2 cellular contexts compared by ENCODE assay signal in the genomic region with DNA sequence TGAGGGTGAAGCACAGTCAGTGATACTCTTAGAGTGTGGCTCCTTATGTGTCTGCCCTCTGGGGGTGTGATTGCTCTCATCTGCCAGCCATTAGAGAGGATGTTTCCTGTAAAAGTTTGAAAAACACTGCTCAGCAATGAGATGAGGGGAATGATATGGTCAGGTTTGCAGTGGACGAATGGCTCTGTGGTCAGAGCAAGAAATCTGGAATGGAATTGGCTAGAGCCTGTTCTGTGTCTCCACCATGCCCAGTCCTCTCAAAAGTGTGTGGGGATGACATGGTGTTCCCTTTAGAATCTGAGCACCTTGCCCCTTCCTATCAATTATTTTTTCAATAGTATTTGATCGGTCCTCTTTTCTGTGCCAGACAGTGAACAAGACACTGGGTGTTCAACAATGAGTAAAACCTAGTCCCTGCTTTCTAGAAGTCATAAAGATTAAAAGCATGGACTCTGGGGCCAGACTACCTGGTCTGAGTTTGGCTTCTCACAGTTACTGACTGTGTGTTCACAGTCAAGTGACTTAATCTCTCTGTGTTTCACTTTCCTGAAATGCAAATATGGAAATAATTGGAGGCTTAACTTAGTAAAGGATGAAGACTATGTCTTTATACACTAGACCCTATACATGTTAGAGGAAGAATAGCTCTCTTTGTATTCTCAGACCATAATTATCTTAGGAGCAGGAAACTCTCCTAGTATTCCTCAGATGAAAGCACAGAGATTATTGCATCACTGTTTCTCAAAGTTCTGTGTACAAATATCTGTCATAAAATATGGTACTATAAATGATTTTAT.
A peak's percentile ranks its signal among the peaks of the same experiment; 100 is the strongest.
TF ChIP-seq lines count a peak whose summit lies in the region.

No MANE protein-coding gene starts in this region.

TF ChIP-seq in GM23338, 12 proteins besides CTCF, POLR2A, EP300 and RAD21 (continues in another document):
- TF ChIP-seq STAT1 (IDR thresholded peaks at IDR 0.05; ENCODE audit: unreplicated experiment): no peak
- TF ChIP-seq EZH2 (IDR thresholded peaks at IDR 0.05; ENCODE audit: low read depth, unreplicated experiment): no peak
- no peak for TF ChIP-seq JUNB (IDR thresholded peaks at IDR 0.05; ENCODE audit: unreplicated experiment)
- TF ChIP-seq, protein P1, sequence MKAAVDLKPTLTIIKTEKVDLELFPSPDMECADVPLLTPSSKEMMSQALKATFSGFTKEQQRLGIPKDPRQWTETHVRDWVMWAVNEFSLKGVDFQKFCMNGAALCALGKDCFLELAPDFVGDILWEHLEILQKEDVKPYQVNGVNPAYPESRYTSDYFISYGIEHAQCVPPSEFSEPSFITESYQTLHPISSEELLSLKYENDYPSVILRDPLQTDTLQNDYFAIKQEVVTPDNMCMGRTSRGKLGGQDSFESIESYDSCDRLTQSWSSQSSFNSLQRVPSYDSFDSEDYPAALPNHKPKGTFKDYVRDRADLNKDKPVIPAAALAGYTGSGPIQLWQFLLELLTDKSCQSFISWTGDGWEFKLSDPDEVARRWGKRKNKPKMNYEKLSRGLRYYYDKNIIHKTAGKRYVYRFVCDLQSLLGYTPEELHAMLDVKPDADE (IDR thresholded peaks at IDR 0.05): no peak
- TF ChIP-seq, protein P2, sequence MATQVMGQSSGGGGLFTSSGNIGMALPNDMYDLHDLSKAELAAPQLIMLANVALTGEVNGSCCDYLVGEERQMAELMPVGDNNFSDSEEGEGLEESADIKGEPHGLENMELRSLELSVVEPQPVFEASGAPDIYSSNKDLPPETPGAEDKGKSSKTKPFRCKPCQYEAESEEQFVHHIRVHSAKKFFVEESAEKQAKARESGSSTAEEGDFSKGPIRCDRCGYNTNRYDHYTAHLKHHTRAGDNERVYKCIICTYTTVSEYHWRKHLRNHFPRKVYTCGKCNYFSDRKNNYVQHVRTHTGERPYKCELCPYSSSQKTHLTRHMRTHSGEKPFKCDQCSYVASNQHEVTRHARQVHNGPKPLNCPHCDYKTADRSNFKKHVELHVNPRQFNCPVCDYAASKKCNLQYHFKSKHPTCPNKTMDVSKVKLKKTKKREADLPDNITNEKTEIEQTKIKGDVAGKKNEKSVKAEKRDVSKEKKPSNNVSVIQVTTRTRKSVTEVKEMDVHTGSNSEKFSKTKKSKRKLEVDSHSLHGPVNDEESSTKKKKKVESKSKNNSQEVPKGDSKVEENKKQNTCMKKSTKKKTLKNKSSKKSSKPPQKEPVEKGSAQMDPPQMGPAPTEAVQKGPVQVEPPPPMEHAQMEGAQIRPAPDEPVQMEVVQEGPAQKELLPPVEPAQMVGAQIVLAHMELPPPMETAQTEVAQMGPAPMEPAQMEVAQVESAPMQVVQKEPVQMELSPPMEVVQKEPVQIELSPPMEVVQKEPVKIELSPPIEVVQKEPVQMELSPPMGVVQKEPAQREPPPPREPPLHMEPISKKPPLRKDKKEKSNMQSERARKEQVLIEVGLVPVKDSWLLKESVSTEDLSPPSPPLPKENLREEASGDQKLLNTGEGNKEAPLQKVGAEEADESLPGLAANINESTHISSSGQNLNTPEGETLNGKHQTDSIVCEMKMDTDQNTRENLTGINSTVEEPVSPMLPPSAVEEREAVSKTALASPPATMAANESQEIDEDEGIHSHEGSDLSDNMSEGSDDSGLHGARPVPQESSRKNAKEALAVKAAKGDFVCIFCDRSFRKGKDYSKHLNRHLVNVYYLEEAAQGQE (IDR thresholded peaks at IDR 0.05; ENCODE audit: unreplicated experiment): no peak
- no peak for TF ChIP-seq CREB1 (CRISPR knock-in tag; IDR thresholded peaks at IDR 0.05; ENCODE audit: low read depth)
- TF ChIP-seq POLR2AphosphoS5 (IDR thresholded peaks at IDR 0.05; ENCODE audit: low read depth): no peak
- no peak for TF ChIP-seq ZNF331 (CRISPR knock-in tag; IDR thresholded peaks at IDR 0.05; ENCODE audit: low read depth)

TF ChIP-seq in HepG2, 621 proteins besides CTCF, POLR2A, EP300 and RAD21 (continues in another document):
- TF ChIP-seq SAP130 (CRISPR knock-in tag; IDR thresholded peaks at IDR 0.05; ENCODE audit: low read depth): peak; percentile 31; the same call in 1 of the 2 replicates
- TF ChIP-seq MAZ (IDR thresholded peaks at IDR 0.05; ENCODE audit: borderline replicate concordance, low read depth, low read length): no peak
- TF ChIP-seq MAZ (CRISPR knock-in tag; IDR thresholded peaks at IDR 0.05; ENCODE audit: low read depth): no peak
- no peak for TF ChIP-seq ZNF720 (CRISPR knock-in tag; IDR thresholded peaks at IDR 0.05)
- TF ChIP-seq, protein P3, sequence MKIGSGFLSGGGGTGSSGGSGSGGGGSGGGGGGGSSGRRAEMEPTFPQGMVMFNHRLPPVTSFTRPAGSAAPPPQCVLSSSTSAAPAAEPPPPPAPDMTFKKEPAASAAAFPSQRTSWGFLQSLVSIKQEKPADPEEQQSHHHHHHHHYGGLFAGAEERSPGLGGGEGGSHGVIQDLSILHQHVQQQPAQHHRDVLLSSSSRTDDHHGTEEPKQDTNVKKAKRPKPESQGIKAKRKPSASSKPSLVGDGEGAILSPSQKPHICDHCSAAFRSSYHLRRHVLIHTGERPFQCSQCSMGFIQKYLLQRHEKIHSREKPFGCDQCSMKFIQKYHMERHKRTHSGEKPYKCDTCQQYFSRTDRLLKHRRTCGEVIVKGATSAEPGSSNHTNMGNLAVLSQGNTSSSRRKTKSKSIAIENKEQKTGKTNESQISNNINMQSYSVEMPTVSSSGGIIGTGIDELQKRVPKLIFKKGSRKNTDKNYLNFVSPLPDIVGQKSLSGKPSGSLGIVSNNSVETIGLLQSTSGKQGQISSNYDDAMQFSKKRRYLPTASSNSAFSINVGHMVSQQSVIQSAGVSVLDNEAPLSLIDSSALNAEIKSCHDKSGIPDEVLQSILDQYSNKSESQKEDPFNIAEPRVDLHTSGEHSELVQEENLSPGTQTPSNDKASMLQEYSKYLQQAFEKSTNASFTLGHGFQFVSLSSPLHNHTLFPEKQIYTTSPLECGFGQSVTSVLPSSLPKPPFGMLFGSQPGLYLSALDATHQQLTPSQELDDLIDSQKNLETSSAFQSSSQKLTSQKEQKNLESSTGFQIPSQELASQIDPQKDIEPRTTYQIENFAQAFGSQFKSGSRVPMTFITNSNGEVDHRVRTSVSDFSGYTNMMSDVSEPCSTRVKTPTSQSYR (CRISPR knock-in tag; IDR thresholded peaks at IDR 0.05; ENCODE audit: borderline replicate concordance): no peak
- TF ChIP-seq ZNF253 (CRISPR knock-in tag; IDR thresholded peaks at IDR 0.05; ENCODE audit: borderline replicate concordance): no peak
- no peak for TF ChIP-seq ATM (IDR thresholded peaks at IDR 0.05; ENCODE audit: borderline replicate concordance)
- TF ChIP-seq, protein P4, sequence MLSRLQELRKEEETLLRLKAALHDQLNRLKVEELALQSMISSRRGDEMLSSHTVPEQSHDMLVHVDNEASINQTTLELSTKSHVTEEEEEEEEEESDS (CRISPR knock-in tag; IDR thresholded peaks at IDR 0.05; ENCODE audit: borderline replicate concordance): no peak
- TF ChIP-seq POLR2AphosphoS5 (IDR thresholded peaks at IDR 0.05; ENCODE audit: low read depth, low read length): no peak
- no peak for TF ChIP-seq ELF4 (CRISPR knock-in tag; IDR thresholded peaks at IDR 0.05; ENCODE audit: borderline replicate concordance)
- no peak for TF ChIP-seq SAFB2 (CRISPR knock-in tag; IDR thresholded peaks at IDR 0.05; ENCODE audit: borderline replicate concordance, low read depth)
- TF ChIP-seq MEIS2 (CRISPR knock-in tag; IDR thresholded peaks at IDR 0.05): no peak
- TF ChIP-seq, protein P5, sequence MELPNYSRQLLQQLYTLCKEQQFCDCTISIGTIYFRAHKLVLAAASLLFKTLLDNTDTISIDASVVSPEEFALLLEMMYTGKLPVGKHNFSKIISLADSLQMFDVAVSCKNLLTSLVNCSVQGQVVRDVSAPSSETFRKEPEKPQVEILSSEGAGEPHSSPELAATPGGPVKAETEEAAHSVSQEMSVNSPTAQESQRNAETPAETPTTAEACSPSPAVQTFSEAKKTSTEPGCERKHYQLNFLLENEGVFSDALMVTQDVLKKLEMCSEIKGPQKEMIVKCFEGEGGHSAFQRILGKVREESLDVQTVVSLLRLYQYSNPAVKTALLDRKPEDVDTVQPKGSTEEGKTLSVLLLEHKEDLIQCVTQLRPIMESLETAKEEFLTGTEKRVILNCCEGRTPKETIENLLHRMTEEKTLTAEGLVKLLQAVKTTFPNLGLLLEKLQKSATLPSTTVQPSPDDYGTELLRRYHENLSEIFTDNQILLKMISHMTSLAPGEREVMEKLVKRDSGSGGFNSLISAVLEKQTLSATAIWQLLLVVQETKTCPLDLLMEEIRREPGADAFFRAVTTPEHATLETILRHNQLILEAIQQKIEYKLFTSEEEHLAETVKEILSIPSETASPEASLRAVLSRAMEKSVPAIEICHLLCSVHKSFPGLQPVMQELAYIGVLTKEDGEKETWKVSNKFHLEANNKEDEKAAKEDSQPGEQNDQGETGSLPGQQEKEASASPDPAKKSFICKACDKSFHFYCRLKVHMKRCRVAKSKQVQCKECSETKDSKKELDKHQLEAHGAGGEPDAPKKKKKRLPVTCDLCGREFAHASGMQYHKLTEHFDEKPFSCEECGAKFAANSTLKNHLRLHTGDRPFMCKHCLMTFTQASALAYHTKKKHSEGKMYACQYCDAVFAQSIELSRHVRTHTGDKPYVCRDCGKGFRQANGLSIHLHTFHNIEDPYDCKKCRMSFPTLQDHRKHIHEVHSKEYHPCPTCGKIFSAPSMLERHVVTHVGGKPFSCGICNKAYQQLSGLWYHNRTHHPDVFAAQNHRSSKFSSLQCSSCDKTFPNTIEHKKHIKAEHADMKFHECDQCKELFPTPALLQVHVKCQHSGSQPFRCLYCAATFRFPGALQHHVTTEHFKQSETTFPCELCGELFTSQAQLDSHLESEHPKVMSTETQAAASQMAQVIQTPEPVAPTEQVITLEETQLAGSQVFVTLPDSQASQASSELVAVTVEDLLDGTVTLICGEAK (IDR thresholded peaks at IDR 0.05): no peak
- TF ChIP-seq, protein P5 (CRISPR knock-in tag; IDR thresholded peaks at IDR 0.05): no peak
- TF ChIP-seq HNRNPLL (IDR thresholded peaks at IDR 0.05; ENCODE audit: low read depth, low read length, poor library complexity, severe bottlenecking): no peak
- TF ChIP-seq ZMYM2 (CRISPR knock-in tag; IDR thresholded peaks at IDR 0.05): no peak
- TF ChIP-seq CBX5 (CRISPR knock-in tag; IDR thresholded peaks at IDR 0.05; ENCODE audit: borderline replicate concordance): no peak
- TF ChIP-seq FOXK1 (CRISPR knock-in tag; IDR thresholded peaks at IDR 0.05; ENCODE audit: borderline replicate concordance, low read depth): no peak
- TF ChIP-seq HOXA9 (CRISPR knock-in tag; IDR thresholded peaks at IDR 0.05; ENCODE audit: borderline replicate concordance): no peak
- no peak for TF ChIP-seq POGZ (CRISPR knock-in tag; IDR thresholded peaks at IDR 0.05)
- no peak for TF ChIP-seq ZNF546 (CRISPR knock-in tag; conservative IDR thresholded peaks at IDR 0.05)
- TF ChIP-seq ZNF768 (CRISPR knock-in tag; IDR thresholded peaks at IDR 0.05): peak; percentile 29; the same call in 1 of the 2 replicates
- TF ChIP-seq, protein P6, sequence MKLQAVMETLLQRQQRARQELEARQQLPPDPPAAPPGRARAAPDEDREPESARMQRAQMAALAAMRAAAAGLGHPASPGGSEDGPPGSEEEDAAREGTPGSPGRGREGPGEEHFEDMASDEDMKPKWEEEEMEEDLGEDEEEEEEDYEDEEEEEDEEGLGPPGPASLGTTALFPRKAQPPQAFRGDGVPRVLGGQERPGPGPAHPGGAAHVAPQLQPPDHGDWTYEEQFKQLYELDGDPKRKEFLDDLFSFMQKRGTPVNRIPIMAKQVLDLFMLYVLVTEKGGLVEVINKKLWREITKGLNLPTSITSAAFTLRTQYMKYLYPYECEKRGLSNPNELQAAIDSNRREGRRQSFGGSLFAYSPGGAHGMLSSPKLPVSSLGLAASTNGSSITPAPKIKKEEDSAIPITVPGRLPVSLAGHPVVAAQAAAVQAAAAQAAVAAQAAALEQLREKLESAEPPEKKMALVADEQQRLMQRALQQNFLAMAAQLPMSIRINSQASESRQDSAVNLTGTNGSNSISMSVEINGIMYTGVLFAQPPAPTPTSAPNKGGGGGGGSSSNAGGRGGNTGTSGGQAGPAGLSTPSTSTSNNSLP (IDR thresholded peaks at IDR 0.05; ENCODE audit: low read depth, low read length): no peak
- TF ChIP-seq GATAD2A (CRISPR knock-in tag; IDR thresholded peaks at IDR 0.05): peak; percentile 36; the same call in 1 of the 2 replicates
- peak; percentile 54 for TF ChIP-seq POLR2G (IDR thresholded peaks at IDR 0.05; ENCODE audit: low read depth, low read length)
- no peak for TF ChIP-seq MXI1 (IDR thresholded peaks at IDR 0.05; ENCODE audit: borderline replicate concordance, low read depth, low read length)
- TF ChIP-seq, protein P7, sequence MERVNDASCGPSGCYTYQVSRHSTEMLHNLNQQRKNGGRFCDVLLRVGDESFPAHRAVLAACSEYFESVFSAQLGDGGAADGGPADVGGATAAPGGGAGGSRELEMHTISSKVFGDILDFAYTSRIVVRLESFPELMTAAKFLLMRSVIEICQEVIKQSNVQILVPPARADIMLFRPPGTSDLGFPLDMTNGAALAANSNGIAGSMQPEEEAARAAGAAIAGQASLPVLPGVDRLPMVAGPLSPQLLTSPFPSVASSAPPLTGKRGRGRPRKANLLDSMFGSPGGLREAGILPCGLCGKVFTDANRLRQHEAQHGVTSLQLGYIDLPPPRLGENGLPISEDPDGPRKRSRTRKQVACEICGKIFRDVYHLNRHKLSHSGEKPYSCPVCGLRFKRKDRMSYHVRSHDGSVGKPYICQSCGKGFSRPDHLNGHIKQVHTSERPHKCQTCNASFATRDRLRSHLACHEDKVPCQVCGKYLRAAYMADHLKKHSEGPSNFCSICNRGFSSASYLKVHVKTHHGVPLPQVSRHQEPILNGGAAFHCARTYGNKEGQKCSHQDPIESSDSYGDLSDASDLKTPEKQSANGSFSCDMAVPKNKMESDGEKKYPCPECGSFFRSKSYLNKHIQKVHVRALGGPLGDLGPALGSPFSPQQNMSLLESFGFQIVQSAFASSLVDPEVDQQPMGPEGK (CRISPR knock-in tag; IDR thresholded peaks at IDR 0.05): no peak
